ENCODE assay signal across 19 cellular contexts in the genomic region with DNA sequence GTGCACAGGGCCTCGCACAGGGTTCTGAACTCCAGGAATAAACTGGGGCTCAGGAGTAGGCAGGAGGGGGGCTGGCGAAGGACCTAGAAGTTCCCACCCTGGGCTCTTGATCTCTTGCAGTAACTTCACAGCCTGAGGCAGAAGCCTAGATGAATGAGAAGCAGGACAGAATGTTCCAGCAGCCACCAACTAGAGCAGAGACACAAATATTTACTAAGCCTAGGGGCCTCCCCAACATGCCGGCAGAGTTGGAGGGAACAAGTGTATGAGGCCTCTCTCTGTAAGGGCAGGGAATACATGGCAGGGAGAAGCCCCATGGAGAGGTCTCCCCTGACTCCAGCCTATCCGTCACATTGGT. TPM values are rescaled to one million over a fixed set of nuclear protein-coding genes. Genes with fewer than 3 reads are reported as not detected.
DNase-seq lines count a peak whose midpoint lies in the region; ATAC-seq and TF ChIP-seq lines count a peak whose summit lies in the region.
"Had no signal": no experiment of that assay in that cellular context is flagged by ENCODE, and none has a peak within 500 bp of the region (broad histone marks: within the 10 kb centered on the region; RNA-seq: fewer than 3 reads in every experiment).

No MANE protein-coding gene starts in this region.

- peaks cover 7% of the 10 kb centered on the region; the same call in 1 of the 2 replicates for H4K20me1 ChIP-seq in BLaER1

- TF ChIP-seq CTCF in RWPE2 (IDR thresholded peaks at IDR 0.05; ENCODE audit: poor library complexity, severe bottlenecking) (no peak), left lung (IDR thresholded peaks at IDR 0.05) (no peak), stomach (IDR thresholded peaks at IDR 0.05) (no peak)

- H3K27me3 ChIP-seq in BLaER1 (peaks cover 32% of the 10 kb centered on the region), RWPE2 (ENCODE audit: insufficient read depth, poor library complexity, severe bottlenecking) (no peaks in the 10 kb centered on the region), left lung (peaks cover 0 to 31% of the 10 kb centered on the region in 2 donors), stomach (peaks cover 0 to 14% (median 0%) of the 10 kb centered on the region in 3 donors)
- H3K27me3 ChIP-seq: brain microvascular endothelial cell had no signal

- intact Hi-C loops in left lung (cut with DNase I) (no loop called here), stomach (cut with DNase I; ENCODE audit: low total_unique reads) (no loop called here)

- peaks cover 58% of the 10 kb centered on the region for H3K4me1 ChIP-seq in BLaER1
- peaks cover 21% of the 10 kb centered on the region for H3K4me1 ChIP-seq in RWPE2 (ENCODE audit: insufficient read depth, poor library complexity, severe bottlenecking)
- H3K4me1 ChIP-seq in left lung: peaks cover 23 to 52% of the 10 kb centered on the region in 2 donors
- peaks cover 49 to 66% (median 58%) of the 10 kb centered on the region in 4 donors for H3K4me1 ChIP-seq in stomach

- H3K27ac ChIP-seq in BLaER1: no peak overlapping the region
- peak overlapping the region; percentile 30 for H3K27ac ChIP-seq in RWPE2 (ENCODE audit: poor library complexity, severe bottlenecking)
- H3K27ac ChIP-seq in left lung: peak overlapping the region; percentile 37 to 74
- H3K27ac ChIP-seq in stomach: peak overlapping the region in 4 of 5 donors; percentile 71 to 81 (median 76)
- H3K27ac ChIP-seq: brain microvascular endothelial cell, WERI-Rb-1 had no signal

- no peak for TF ChIP-seq POLR2A in stomach (IDR thresholded peaks at IDR 0.05)

- ATAC-seq in RWPE2 (ENCODE audit: low read depth): no peak
- ATAC-seq in left lung: peak; percentile 50
- no peak for ATAC-seq in GM19324 (IDR thresholded peaks at IDR 0.05; ENCODE audit: low FRiP score, unreplicated experiment)
- ATAC-seq in HG03460 (IDR thresholded peaks at IDR 0.05; ENCODE audit: unreplicated experiment): no peak

- DNase-seq in RWPE2 (ENCODE audit: low spot score): no peak
- DNase-seq in left lung: no peak
- peak; percentile 57 for DNase-seq in stomach
- no peak for DNase-seq in foreskin melanocyte
- no peak for DNase-seq in NCI-H1930 (lab: John Stamatoyannopoulos, UW)
- DNase-seq: activated CD4-positive, alpha-beta T cell treated with anti-CD3 and anti-CD28 coated beads, Interleukin-2, amount 50 U/mL, for 48 hours; activated naive CD4-positive, alpha-beta T cell treated with anti-CD3 and anti-CD28 coated beads, Interleukin-2, amount 10 ng/mL, durations not matched to agents 7 days and 5 days; brain microvascular endothelial cell; COR-L47; dermis blood vessel endothelial cell; NCI-H2081 treated with DMSO at 0.1 percent for 48 hours; NCI-H510A treated with DMSO at 0.1 percent for 48 hours; SHP77 treated with DMSO at 0.1 percent for 48 hours; stimulated activated CD4-positive, alpha-beta T cell treated with anti-CD3 and anti-CD28 coated beads, Interleukin-12 subunit alpha, Interleukin-12 subunit beta, amount 100 ng/mL, for 4 hours; WERI-Rb-1 had no signal

- 68 to 78% (median 71%) methylated on average over 4 of the region's 4 CpGs for WGBS in stomach, 5 donors

- H3K4me3 ChIP-seq in BLaER1: no peak overlapping the region
- no peak overlapping the region for H3K4me3 ChIP-seq in RWPE2 (ENCODE audit: severe bottlenecking)
- no peak overlapping the region for H3K4me3 ChIP-seq in left lung
- no peak overlapping the region for H3K4me3 ChIP-seq in stomach
- H3K4me3 ChIP-seq: HAP-1 had no signal

- H3K9ac ChIP-seq in BLaER1: no peak overlapping the region

- H3K36me3 ChIP-seq in BLaER1: no peaks in the 10 kb centered on the region
- H3K36me3 ChIP-seq in RWPE2 (ENCODE audit: low read depth): no peaks in the 10 kb centered on the region
- H3K36me3 ChIP-seq in left lung: no peaks in the 10 kb centered on the region
- H3K36me3 ChIP-seq in stomach: no peaks in the 10 kb centered on the region
- H3K36me3 ChIP-seq: brain microvascular endothelial cell, HAP-1, WERI-Rb-1 had no signal

- TF ChIP-seq EP300 in stomach (IDR thresholded peaks at IDR 0.05): no peak

- H3K4me2 ChIP-seq in BLaER1: peak overlapping the region; percentile 11; the same call in 1 of the 2 replicates

- H3K9me3 ChIP-seq in BLaER1 (no peaks in the 10 kb centered on the region), RWPE2 (ENCODE audit: severe bottlenecking) (no peaks in the 10 kb centered on the region), left lung (no peaks in the 10 kb centered on the region), stomach (no peaks in the 10 kb centered on the region)
- H3K9me3 ChIP-seq: HAP-1 had no signal

RNA-seq across cellular contexts. Expression of a gene that starts 25.3 kb away (rescaled TPM):
- total RNA-seq in left lung (10 to 100 TPM; 19.9 to 35.7 TPM), stomach (10 to 100 TPM in 4 of 5 donors, 1 to 10 TPM in 1; 3.1 to 29.1 (median 15.2) TPM)
- polyA plus RNA-seq in stomach: 1 to 10 TPM; 6.4 to 7.5 (median 7.2) TPM
